In the genomic region with DNA sequence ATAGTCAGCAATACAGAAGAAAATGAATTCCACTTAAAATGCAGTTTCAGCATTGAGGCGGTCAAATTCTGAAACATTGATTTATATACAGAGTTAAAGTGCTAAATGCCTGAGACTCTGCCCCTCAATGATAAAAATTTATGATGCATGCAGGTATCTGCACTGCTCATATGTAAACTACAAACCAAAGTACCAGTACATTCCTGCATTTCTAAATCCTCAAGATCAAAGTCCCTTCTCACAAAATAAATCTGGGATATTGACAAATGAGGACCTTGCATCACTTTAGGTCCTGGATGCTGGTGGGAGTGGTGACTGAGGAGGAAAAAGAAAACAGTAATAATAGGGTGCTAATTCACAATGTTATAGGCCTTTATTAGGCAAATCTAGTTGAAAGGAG, we compare ENCODE assay signal across 13 cellular contexts.
DNase-seq lines count a peak whose midpoint lies in the region; ATAC-seq and TF ChIP-seq lines count a peak whose summit lies in the region.
"Had no signal": no experiment of that assay in that cellular context is flagged by ENCODE, and none has a peak within 500 bp of the region (broad histone marks: within the 10 kb centered on the region; RNA-seq: fewer than 3 reads in every experiment).

No MANE protein-coding gene starts in this region.

- DNase-seq in HuH-7 (ENCODE audit: low spot score) (peak; percentile 12), adipocyte (ENCODE audit: low read depth) (no peak), stomach (no peak)
- no peak for DNase-seq in stimulated activated effector memory CD8-positive, alpha-beta T cell treated with anti-CD3 and anti-CD28 coated beads, Interleukin-12 subunit alpha, Interleukin-12 subunit beta, amount 100 ng/mL, for 72 hours (ENCODE audit: low spot score in 2 of 2)
- no peak for DNase-seq in stimulated activated CD4-positive, alpha-beta T cell treated with anti-CD3 and anti-CD28 coated beads, Interleukin-4, amount 100 ng/mL, for 1 hour
- DNase-seq in effector CD8-positive, alpha-beta T cell (lab: John Stamatoyannopoulos, UW), result no peak
- DNase-seq: activated naive CD8-positive, alpha-beta T cell treated with anti-CD3 and anti-CD28 coated beads, Interleukin-2, amount 50 U/mL, for 24 hours; central memory CD4-positive, alpha-beta T cell; mesendoderm had no signal

- no peak for TF ChIP-seq POLR2A in stomach (IDR thresholded peaks at IDR 0.05)

- H3K4me3 Mint-ChIP-seq in stimulated activated effector memory CD8-positive, alpha-beta T cell treated with anti-CD3 and anti-CD28 coated beads, Interleukin-12 subunit alpha, Interleukin-12 subunit beta, amount 100 ng/mL, for 72 hours, result no peak overlapping the region
- H3K4me3 Mint-ChIP-seq: activated naive CD8-positive, alpha-beta T cell treated with anti-CD3 and anti-CD28 coated beads, Interleukin-2, amount 50 U/mL, for 24 hours; type B pancreatic cell had no signal

- ATAC-seq in stimulated activated effector memory CD8-positive, alpha-beta T cell treated with anti-CD3 and anti-CD28 coated beads, Interleukin-12 subunit alpha, Interleukin-12 subunit beta, amount 100 ng/mL, for 72 hours, result no peak
- no peak for ATAC-seq in HG02763 (IDR thresholded peaks at IDR 0.05; ENCODE audit: unreplicated experiment)

- peaks cover 5% of the 10 kb centered on the region for H3K4me1 Mint-ChIP-seq in stimulated activated effector memory CD8-positive, alpha-beta T cell treated with anti-CD3 and anti-CD28 coated beads, Interleukin-12 subunit alpha, Interleukin-12 subunit beta, amount 100 ng/mL, for 72 hours

- TF ChIP-seq RAD21 in liver (IDR thresholded peaks at IDR 0.05), result peak in 1 of 2 donors; percentile 15

- no peak overlapping the region for H3K27ac Mint-ChIP-seq in stimulated activated effector memory CD8-positive, alpha-beta T cell treated with anti-CD3 and anti-CD28 coated beads, Interleukin-12 subunit alpha, Interleukin-12 subunit beta, amount 100 ng/mL, for 72 hours
- H3K27ac Mint-ChIP-seq: activated naive CD8-positive, alpha-beta T cell treated with anti-CD3 and anti-CD28 coated beads, Interleukin-2, amount 50 U/mL, for 24 hours had no signal

- H3K27ac ChIP-seq in liver (ENCODE audit: low read depth in 1 of 2, low read length in 2 of 2) (no peak overlapping the region), stomach (peak overlapping the region in 4 of 5 donors; percentile 47 to 82 (median 67))
- H3K27ac ChIP-seq: BLaER1 treated with 17β-estradiol and CSF1 and Interleukin-3, amounts not matched to agents 10 nM and 100 nM had no signal

- H3K36me3 ChIP-seq in adipocyte (ENCODE audit: control insufficient read depth, insufficient read depth, low read length, severe bottlenecking) (no peaks in the 10 kb centered on the region), liver (ENCODE audit: control insufficient read depth in 4 of 4, insufficient read depth in 3 of 4, low read depth in 1 of 4, low read length in 3 of 4) (peaks cover 0 to 5% (median 0%) of the 10 kb centered on the region in 4 donors), stomach (peaks cover 0 to 38% (median 30%) of the 10 kb centered on the region in 4 donors)

- TF ChIP-seq CTCF in liver (IDR thresholded peaks at IDR 0.05; ENCODE audit: low read depth, low read length, missing input control), result no peak
- no peak for TF ChIP-seq CTCF in stomach (IDR thresholded peaks at IDR 0.05)

- H3K4me1 ChIP-seq in adipocyte (ENCODE audit: control insufficient read depth, insufficient read depth, low read length), result peaks cover 52% of the 10 kb centered on the region
- H3K4me1 ChIP-seq in liver (ENCODE audit: control insufficient read depth in 4 of 4, insufficient read depth in 4 of 4, low read length in 3 of 4), result no peaks in the 10 kb centered on the region
- peaks cover 0 to 21% (median 14%) of the 10 kb centered on the region in 4 donors for H3K4me1 ChIP-seq in stomach

- WGBS in liver, result 94% methylated on average over 1 of the region's 1 CpG
- 97 to 100% (median 100%) methylated on average over 1 of the region's 1 CpG for WGBS in stomach, 5 donors

- intact Hi-C loops in stomach (cut with DNase I; ENCODE audit: low total_unique reads), result no loop called here

- no peaks in the 10 kb centered on the region for H3K9me3 Mint-ChIP-seq in stimulated activated effector memory CD8-positive, alpha-beta T cell treated with anti-CD3 and anti-CD28 coated beads, Interleukin-12 subunit alpha, Interleukin-12 subunit beta, amount 100 ng/mL, for 72 hours
- H3K9me3 Mint-ChIP-seq: activated naive CD8-positive, alpha-beta T cell treated with anti-CD3 and anti-CD28 coated beads, Interleukin-2, amount 50 U/mL, for 24 hours; type B pancreatic cell had no signal

- H3K27me3 ChIP-seq in adipocyte (replicated peaks; ENCODE audit: control insufficient read depth, insufficient read depth, low read length), result no peaks in the 10 kb centered on the region
- no peaks in the 10 kb centered on the region for H3K27me3 ChIP-seq in liver (ENCODE audit: control insufficient read depth in 4 of 4, insufficient read depth in 4 of 4, low read length in 3 of 4)
- no peaks in the 10 kb centered on the region for H3K27me3 ChIP-seq in stomach
- H3K27me3 ChIP-seq: BLaER1 treated with 17β-estradiol and CSF1 and Interleukin-3, amounts not matched to agents 10 nM and 100 nM had no signal

- no peaks in the 10 kb centered on the region for H3K9me3 ChIP-seq in adipocyte (ENCODE audit: control insufficient read depth, low read length)
- no peaks in the 10 kb centered on the region for H3K9me3 ChIP-seq in liver (ENCODE audit: control insufficient read depth in 4 of 4, low read length in 3 of 4)
- H3K9me3 ChIP-seq in stomach, result no peaks in the 10 kb centered on the region
- H3K9me3 ChIP-seq: BLaER1 treated with 17β-estradiol and CSF1 and Interleukin-3, amounts not matched to agents 10 nM and 100 nM had no signal

- TF ChIP-seq EP300 in stomach (IDR thresholded peaks at IDR 0.05), result no peak

- peaks cover 28% of the 10 kb centered on the region for H3K36me3 Mint-ChIP-seq in stimulated activated effector memory CD8-positive, alpha-beta T cell treated with anti-CD3 and anti-CD28 coated beads, Interleukin-12 subunit alpha, Interleukin-12 subunit beta, amount 100 ng/mL, for 72 hours

- peak overlapping the region; percentile 37 for H3K9ac ChIP-seq in adipocyte (ENCODE audit: low read length)
- H3K9ac ChIP-seq in liver (ENCODE audit: low read depth in 1 of 2, low read length in 2 of 2), result no peak overlapping the region
- H3K9ac ChIP-seq: BLaER1 treated with 17β-estradiol and CSF1 and Interleukin-3, amounts not matched to agents 10 nM and 100 nM had no signal

- H3K4me3 ChIP-seq in adipocyte (ENCODE audit: low read length) (no peak overlapping the region), liver (ENCODE audit: low read depth in 1 of 3, low read length in 3 of 3) (no peak overlapping the region), stomach (no peak overlapping the region)
- H3K4me3 ChIP-seq: BLaER1 treated with 17β-estradiol and CSF1 and Interleukin-3, amounts not matched to agents 10 nM and 100 nM had no signal

TF ChIP-seq in liver, 16 proteins besides CTCF, POLR2A, EP300 and RAD21:
- TF ChIP-seq HNF4G (IDR thresholded peaks at IDR 0.05) (peak; percentile 77), SP1 (IDR thresholded peaks at IDR 0.05) (peak; percentile 12), FOXA1 (IDR thresholded peaks at IDR 0.05) (peak; percentile 25), GABPA (IDR thresholded peaks at IDR 0.05 in 1 of 2, conservative IDR thresholded peaks at IDR 0.05 in 1 of 2) (no peak), HNF4A (conservative IDR thresholded peaks at IDR 0.05) (peak; percentile 81 to 87), FOXA2 (IDR thresholded peaks at IDR 0.05) (peak; percentile 67), YY1 (IDR thresholded peaks at IDR 0.05) (no peak), RXRA (IDR thresholded peaks at IDR 0.05) (peak; percentile 10 to 16)
- TF ChIP-seq, protein P1, sequence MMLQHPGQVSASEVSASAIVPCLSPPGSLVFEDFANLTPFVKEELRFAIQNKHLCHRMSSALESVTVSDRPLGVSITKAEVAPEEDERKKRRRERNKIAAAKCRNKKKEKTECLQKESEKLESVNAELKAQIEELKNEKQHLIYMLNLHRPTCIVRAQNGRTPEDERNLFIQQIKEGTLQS (IDR thresholded peaks at IDR 0.05), result peak; percentile 69

Comparison
In these comparisons a context has a peak if more than half of its experiments do, and no peak if none do; other contexts are left out.
1. H3K27ac ChIP-seq: peak in stomach (4 of 5); none in liver (0 of 2).